Comparison of ENCODE assay signal across 19 cellular contexts in genomic region chr10:44766601-44767000, GRCh38.
A peak's percentile ranks its signal among the peaks of the same experiment; 100 is the strongest.
DNase-seq lines count a peak whose midpoint lies in the region; ATAC-seq, FAIRE-seq and TF ChIP-seq lines count a peak whose summit lies in the region.
"Had no signal": no experiment of that assay in that cellular context is flagged by ENCODE, and none has a peak within 500 bp of the region (broad histone marks: within the 10 kb centered on the region; RNA-seq: fewer than 3 reads in every experiment).

No MANE protein-coding gene starts in this region.

- H3K27me3 ChIP-seq in CD8-positive, alpha-beta memory T cell (ENCODE audit: insufficient read depth, low read length, poor library complexity, severe bottlenecking), result no peaks in the 10 kb centered on the region

- no peak for TF ChIP-seq CTCF in nephron progenitor cell (IDR thresholded peaks at IDR 0.05)
- no peak for TF ChIP-seq CTCF in D721Med (IDR thresholded peaks at IDR 0.05; ENCODE audit: insufficient read depth, missing control alignments)

- CTCF ChIA-PET in CD8-positive, alpha-beta memory T cell (lab: Charles Lee), result no interaction called here

- H3K4me1 Mint-ChIP-seq in nephron progenitor cell, result peaks cover 30% of the 10 kb centered on the region
- H3K4me1 Mint-ChIP-seq in CD8-positive, alpha-beta memory T cell, result no peaks in the 10 kb centered on the region
- H3K4me1 Mint-ChIP-seq: B cell; CD4-positive, CD25-positive, alpha-beta regulatory T cell had no signal

- FAIRE-seq in D721Med (lab: Jason Lieb, UNC), result no peak
- FAIRE-seq: G401.6, GM12891, GM18507 had no signal

- H3K9me3 Mint-ChIP-seq in nephron progenitor cell, result no peaks in the 10 kb centered on the region
- peaks cover 0 to 7% (median 0%) of the 10 kb centered on the region in 5 donors for H3K9me3 Mint-ChIP-seq in CD8-positive, alpha-beta memory T cell
- H3K9me3 Mint-ChIP-seq: CD4-positive, CD25-positive, alpha-beta regulatory T cell had no signal

- H3K9me3 ChIP-seq in CD8-positive, alpha-beta memory T cell (ENCODE audit: low read length), result no peaks in the 10 kb centered on the region
- H3K9me3 ChIP-seq: Caco-2 had no signal

- no peak overlapping the region for H3K4me3 Mint-ChIP-seq in nephron progenitor cell
- no peak overlapping the region for H3K4me3 Mint-ChIP-seq in CD8-positive, alpha-beta memory T cell
- H3K4me3 Mint-ChIP-seq: B cell; CD4-positive, CD25-positive, alpha-beta regulatory T cell had no signal

- no peaks in the 10 kb centered on the region for H3K4me1 ChIP-seq in CD8-positive, alpha-beta memory T cell (ENCODE audit: insufficient read depth, low read length)
- H3K4me1 ChIP-seq: Caco-2 had no signal

- ATAC-seq in GM18873 (IDR thresholded peaks at IDR 0.05; ENCODE audit: low FRiP score, unreplicated experiment), result no peak
- ATAC-seq: HCT116 had no signal

- no peak overlapping the region for H3K4me3 ChIP-seq in CD8-positive, alpha-beta memory T cell (ENCODE audit: low read length)

- POLR2A ChIA-PET in CD8-positive, alpha-beta memory T cell (lab: Charles Lee), result no interaction called here

- DNase-seq in DMS79 treated with DMSO at 0.1 percent for 48 hours (lab: John Stamatoyannopoulos, UW), result peak; percentile 34
- peak; percentile 60 for DNase-seq in fibroblast of gingiva (ENCODE audit: low read depth)
- no peak for DNase-seq in nephron progenitor cell
- DNase-seq in CD8-positive, alpha-beta memory T cell, result no peak
- no peak for DNase-seq in D721Med (ENCODE audit: insufficient read length, low spot score)
- DNase-seq: C1 segment of cervical spinal cord; Caco-2; CD4-positive, CD25-positive, alpha-beta regulatory T cell; DMS153; DND-41; GOT3; H7; KG1 had no signal

- peaks cover 20% of the 10 kb centered on the region for H3K27me3 Mint-ChIP-seq in nephron progenitor cell (ENCODE audit: low read depth, poor library complexity)
- peaks cover 8 to 19% of the 10 kb centered on the region in 2 donors for H3K27me3 Mint-ChIP-seq in CD8-positive, alpha-beta memory T cell
- H3K27me3 Mint-ChIP-seq: CD4-positive, CD25-positive, alpha-beta regulatory T cell had no signal

- no peaks in the 10 kb centered on the region for H3K36me3 ChIP-seq in CD8-positive, alpha-beta memory T cell (ENCODE audit: insufficient read depth, low read length)

- no peak overlapping the region for H3K27ac ChIP-seq in CD8-positive, alpha-beta memory T cell (ENCODE audit: low read depth, low read length)

- H3K27ac Mint-ChIP-seq in nephron progenitor cell, result peak overlapping the region; percentile 73
- H3K27ac Mint-ChIP-seq in CD8-positive, alpha-beta memory T cell, result no peak overlapping the region
- H3K27ac Mint-ChIP-seq: B cell had no signal

- H3K36me3 Mint-ChIP-seq in nephron progenitor cell (ENCODE audit: low read depth), result no peaks in the 10 kb centered on the region
- H3K36me3 Mint-ChIP-seq in CD8-positive, alpha-beta memory T cell, result no peaks in the 10 kb centered on the region
- H3K36me3 Mint-ChIP-seq: CD4-positive, CD25-positive, alpha-beta regulatory T cell had no signal

Comparison
In these comparisons a context has a peak if more than half of its experiments do, and no peak if none do; other contexts are left out.
1. DNase-seq: peak in DMS79 treated with DMSO at 0.1 percent for 48 hours (single experiment) and fibroblast of gingiva (single experiment); none in nephron progenitor cell (single experiment), CD8-positive, alpha-beta memory T cell (0 of 5) and D721Med (single experiment).